12 cellular contexts compared by ENCODE assay signal in genomic region chr7:94266278-94266677, GRCh38.
DNase-seq lines count a peak whose midpoint lies in the region; ATAC-seq and TF ChIP-seq lines count a peak whose summit lies in the region.
"Had no signal": no experiment of that assay in that cellular context is flagged by ENCODE, and none has a peak within 500 bp of the region (broad histone marks: within the 10 kb centered on the region; RNA-seq: fewer than 3 reads in every experiment).

No MANE protein-coding gene starts in this region.

- no peaks in the 10 kb centered on the region for H3K4me1 ChIP-seq in right cardiac atrium (ENCODE audit: control insufficient read depth, insufficient read depth, low read length)
- H3K4me1 ChIP-seq in upper lobe of left lung = no peaks in the 10 kb centered on the region
- no peaks in the 10 kb centered on the region for H3K4me1 ChIP-seq in GM23338 (ENCODE audit: insufficient read depth)
- H3K4me1 ChIP-seq: foreskin keratinocyte had no signal

- H3K27me3 ChIP-seq in right cardiac atrium (ENCODE audit: control insufficient read depth, insufficient read depth) = no peaks in the 10 kb centered on the region
- no peaks in the 10 kb centered on the region for H3K27me3 ChIP-seq in upper lobe of left lung
- no peaks in the 10 kb centered on the region for H3K27me3 ChIP-seq in GM23338 (ENCODE audit: insufficient read depth)

- H3K9me2 ChIP-seq in GM23338 (ENCODE audit: insufficient read depth) = no peaks in the 10 kb centered on the region

- no peak overlapping the region for H3K4me3 Mint-ChIP-seq in GM23338
- H3K4me3 Mint-ChIP-seq: activated T-cell treated with anti-CD3 and anti-CD28 coated beads, Interleukin-2, amount 50 U/mL, for 72 hours had no signal

- H3K27ac Mint-ChIP-seq in GM23338 = no peak overlapping the region
- H3K27ac Mint-ChIP-seq: activated T-cell treated with anti-CD3 and anti-CD28 coated beads, Interleukin-2, amount 50 U/mL, for 72 hours had no signal

- H3K9me3 Mint-ChIP-seq in GM23338 = no peaks in the 10 kb centered on the region
- H3K9me3 Mint-ChIP-seq: activated T-cell treated with anti-CD3 and anti-CD28 coated beads, Interleukin-2, amount 50 U/mL, for 72 hours had no signal

- H3K4me3 ChIP-seq in NB4 (ENCODE audit: low read depth, low read length) = no peak overlapping the region
- H3K4me3 ChIP-seq in right cardiac atrium (ENCODE audit: low read length) = no peak overlapping the region
- H3K4me3 ChIP-seq in upper lobe of left lung = no peak overlapping the region
- no peak overlapping the region for H3K4me3 ChIP-seq in GM23338

- H3K4me2 ChIP-seq in GM23338 = no peak overlapping the region

- peak; percentile 92 to 93 for ATAC-seq in right cardiac atrium
- peak; percentile 73 to 95 for ATAC-seq in upper lobe of left lung (ENCODE audit: low FRiP score in 2 of 2)
- ATAC-seq in HG03280 (IDR thresholded peaks at IDR 0.05; ENCODE audit: unreplicated experiment) = no peak
- ATAC-seq in GM23338 = no peak
- ATAC-seq: activated T-cell treated with anti-CD3 and anti-CD28 coated beads, Interleukin-2, amount 50 U/mL, for 72 hours; foreskin keratinocyte had no signal

- peak in 1 of 4 donors; percentile 59 for TF ChIP-seq EP300 in upper lobe of left lung (IDR thresholded peaks at IDR 0.05)

- no peaks in the 10 kb centered on the region for H3K36me3 ChIP-seq in upper lobe of left lung
- H3K36me3 ChIP-seq in GM23338 (ENCODE audit: insufficient read depth) = no peaks in the 10 kb centered on the region

- no peak for TF ChIP-seq POLR2A in NB4 (IDR thresholded peaks at IDR 0.05; ENCODE audit: extremely low read depth, insufficient read length)
- TF ChIP-seq POLR2A in upper lobe of left lung (IDR thresholded peaks at IDR 0.05) = no peak

- H2AFZ ChIP-seq in GM23338 = no peak overlapping the region

- H3K36me3 Mint-ChIP-seq in GM23338 (ENCODE audit: low read depth) = no peaks in the 10 kb centered on the region

- no peak for TF ChIP-seq CTCF in NB4 (IDR thresholded peaks at IDR 0.05; ENCODE audit: low read depth, low read length)
- TF ChIP-seq CTCF in upper lobe of left lung (IDR thresholded peaks at IDR 0.05) = no peak
- TF ChIP-seq CTCF in GM23338 (conservative IDR thresholded peaks at IDR 0.05; ENCODE audit: low read depth in 2 of 2) = no peak

- peaks cover 1% of the 10 kb centered on the region for H3K27me3 Mint-ChIP-seq in GM23338 (ENCODE audit: insufficient read depth, low read depth, poor library complexity)

- DNase-seq in NB4 (ENCODE audit: low read depth) (peak; percentile 51), astrocyte of the hippocampus (ENCODE audit: low read depth, low spot score) (peak; percentile 14), right cardiac atrium (peak in 1 of 3 donors; percentile 34), upper lobe of left lung (peak in 1 of 2 donors; percentile 44), GM23338 (ENCODE audit: low spot score) (no peak), NCI-H1694 (lab: John Stamatoyannopoulos, UW) (no peak)
- DNase-seq: activated CD4-positive, CD25-positive, alpha-beta regulatory T cell; activated T-cell treated with anti-CD3 and anti-CD28 coated beads, Interleukin-2, amount 50 U/mL, for 72 hours; caudate nucleus; DND-41 had no signal

- no peaks in the 10 kb centered on the region for H4K20me1 ChIP-seq in GM23338 (replicated peaks; ENCODE audit: insufficient read depth)

- H3F3A ChIP-seq in GM23338 (replicated peaks; ENCODE audit: low read depth) = no peaks in the 10 kb centered on the region

- intact Hi-C loops in right cardiac atrium (cut with DNase I) = no loop called here

- H3K79me2 ChIP-seq in GM23338 (replicated peaks; ENCODE audit: insufficient read depth) = no peaks in the 10 kb centered on the region

- H3K27ac ChIP-seq in right cardiac atrium (ENCODE audit: low read length) = no peak overlapping the region
- H3K27ac ChIP-seq in upper lobe of left lung = no peak overlapping the region
- H3K27ac ChIP-seq in GM23338 (ENCODE audit: low read depth) = no peak overlapping the region
- H3K27ac ChIP-seq: foreskin keratinocyte had no signal

- WGBS in right cardiac atrium = 48% methylated on average over 4 of the region's 4 CpGs
- WGBS in upper lobe of left lung, 2 donors = 32 to 43% methylated on average over 4 of the region's 4 CpGs

- peaks cover 3% of the 10 kb centered on the region; the same call in 1 of the 3 replicates for H3K4me1 Mint-ChIP-seq in GM23338

- H3K9me3 ChIP-seq in right cardiac atrium (ENCODE audit: control insufficient read depth, low read length) (no peaks in the 10 kb centered on the region), upper lobe of left lung (no peaks in the 10 kb centered on the region)

TF ChIP-seq in GM23338, 12 proteins besides CTCF, POLR2A, EP300 and RAD21:
- TF ChIP-seq ZNF331 (CRISPR knock-in tag; IDR thresholded peaks at IDR 0.05; ENCODE audit: low read depth) = no peak
- no peak for TF ChIP-seq EZH2phosphoT487 (IDR thresholded peaks at IDR 0.05; ENCODE audit: unreplicated experiment)
- no peak for TF ChIP-seq JUNB (IDR thresholded peaks at IDR 0.05; ENCODE audit: unreplicated experiment)
- no peak for TF ChIP-seq REST (IDR thresholded peaks at IDR 0.05; ENCODE audit: unreplicated experiment)

Comparison
In these comparisons a context has a peak if more than half of its experiments do, and no peak if none do; other contexts are left out.
1. DNase-seq: peak in NB4 (single experiment) and astrocyte of the hippocampus (single experiment); none in GM23338 (single experiment) and NCI-H1694 (single experiment).
2. ATAC-seq: peak in right cardiac atrium (2 of 2) and upper lobe of left lung (2 of 2); none in HG03280 (single experiment) and GM23338 (single experiment).